16 cellular contexts compared by ENCODE assay signal in the genomic region with DNA sequence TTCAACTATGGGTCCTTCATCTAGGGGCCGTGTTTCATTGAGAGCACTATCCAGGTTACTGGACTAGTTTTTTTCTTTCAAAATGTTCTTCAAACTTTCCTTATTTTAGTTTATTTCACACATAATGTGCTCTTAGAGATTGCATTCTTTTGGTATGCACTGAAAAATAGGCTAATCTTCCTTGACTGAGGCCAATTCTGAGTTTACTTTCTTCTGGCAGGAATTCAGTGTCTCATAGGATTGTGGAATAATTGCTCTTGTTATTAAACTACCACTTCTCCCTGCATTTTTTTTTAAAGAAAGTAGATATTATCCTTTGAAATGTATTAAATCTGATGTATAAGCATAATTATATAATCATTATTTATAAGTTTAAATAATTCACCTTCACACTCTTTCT.
"Had no signal": no experiment of that assay in that cellular context is flagged by ENCODE, and none has a peak within 500 bp of the region (broad histone marks: within the 10 kb centered on the region; RNA-seq: fewer than 3 reads in every experiment).

No MANE protein-coding gene starts in this region.

- H3K9me3 ChIP-seq: adrenal gland, prostate gland had no signal

- H3K36me3 ChIP-seq: adrenal gland, prostate gland had no signal

- DNase-seq: activated CD4-positive, alpha-beta T cell treated with anti-CD3 and anti-CD28 coated beads, Interleukin-2, amount 50 U/mL, for 4 hours; activated CD8-positive, alpha-beta memory T cell treated with anti-CD3 and anti-CD28 coated beads, Interleukin-2, amount 50 U/mL, for 48 hours; activated naive CD4-positive, alpha-beta T cell; activated T-cell treated with anti-CD3 and anti-CD28 coated beads, Interleukin-2, amount 50 U/mL, for 4 hours; adrenal gland; immature natural killer cell; midbrain; natural killer cell; right cardiac atrium; stimulated activated CD4-positive, alpha-beta T cell treated with anti-CD3 and anti-CD28 coated beads, Interleukin-2, amount 100 ng/mL, for 24 hours; T-helper 1 cell had no signal

- ATAC-seq: activated T-cell treated with anti-CD3 and anti-CD28 coated beads, Interleukin-2, amount 50 U/mL, for 4 hours; natural killer cell; right cardiac atrium; stimulated activated effector memory CD8-positive, alpha-beta T cell treated with anti-CD3 and anti-CD28 coated beads, Interleukin-12 subunit alpha, Interleukin-12 subunit beta, amount 100 ng/mL, for 72 hours; WTC11 had no signal

- H3K4me1 ChIP-seq: adrenal gland, prostate gland had no signal

- H3K27ac ChIP-seq: adrenal gland, skin epidermis had no signal

- H3K27me3 ChIP-seq: adrenal gland had no signal

- H3K4me3 ChIP-seq: adrenal gland, coronary artery, prostate gland, skin epidermis had no signal
